16 cellular contexts compared by ENCODE assay signal in genomic region chr1:29183287-29183686, GRCh38. TPM values are rescaled to one million over a fixed set of nuclear protein-coding genes. Genes with fewer than 3 reads are reported as not detected.
DNase-seq lines count a peak whose midpoint lies in the region; ATAC-seq and TF ChIP-seq lines count a peak whose summit lies in the region.
"Had no signal": no experiment of that assay in that cellular context is flagged by ENCODE, and none has a peak within 500 bp of the region (broad histone marks: within the 10 kb centered on the region; RNA-seq: fewer than 3 reads in every experiment).

No MANE protein-coding gene starts in this region.

- no peaks in the 10 kb centered on the region for H3K9me3 ChIP-seq in DND-41 (ENCODE audit: insufficient read depth, low read length, severe bottlenecking)
- no peaks in the 10 kb centered on the region for H3K9me3 ChIP-seq in tibial artery
- H3K9me3 ChIP-seq: pancreas, spleen had no signal

- H3K27me3 Mint-ChIP-seq in T-helper 1 cell treated with Interleukin-12 subunit alpha and Interleukin-12 subunit beta and Interleukin-4 antibody, amounts not matched to agents 30 μg/mL and 1 μg/mL, for 36 hours (ENCODE audit: low read depth), result no peaks in the 10 kb centered on the region
- H3K27me3 Mint-ChIP-seq in naive thymus-derived CD8-positive, alpha-beta T cell, result no peaks in the 10 kb centered on the region

- H3K4me3 ChIP-seq in DND-41 (ENCODE audit: low read depth in 1 of 2, low read length in 2 of 2), result no peak overlapping the region
- no peak overlapping the region for H3K4me3 ChIP-seq in tibial artery

- H3K4me1 ChIP-seq in DND-41 (ENCODE audit: insufficient read depth, low read length), result peaks cover 35% of the 10 kb centered on the region
- peaks cover 0 to 32% (median 25%) of the 10 kb centered on the region in 4 donors for H3K4me1 ChIP-seq in tibial artery

- peaks cover 18% of the 10 kb centered on the region for H3K36me3 ChIP-seq in DND-41 (ENCODE audit: insufficient read depth, low read length)
- peaks cover 0 to 7% (median 0%) of the 10 kb centered on the region in 3 donors for H3K36me3 ChIP-seq in tibial artery
- H3K36me3 ChIP-seq: pancreas had no signal

- ATAC-seq in DND-41 (ENCODE audit: insufficient read depth, low read depth), result no peak
- ATAC-seq in naive thymus-derived CD8-positive, alpha-beta T cell, result no peak
- ATAC-seq: activated CD4-positive, CD25-positive, alpha-beta regulatory T cell treated with anti-CD3 and anti-CD28 coated beads, Interleukin-2, amount 50 U/mL, for 24 hours; HCT116; pancreas had no signal

- no peaks in the 10 kb centered on the region for H3K9me3 Mint-ChIP-seq in T-helper 1 cell treated with Interleukin-12 subunit alpha and Interleukin-12 subunit beta and Interleukin-4 antibody, amounts not matched to agents 30 μg/mL and 1 μg/mL, for 36 hours
- H3K9me3 Mint-ChIP-seq in naive thymus-derived CD8-positive, alpha-beta T cell, result no peaks in the 10 kb centered on the region

- peak overlapping the region; percentile 49 for H3K27ac Mint-ChIP-seq in T-helper 1 cell treated with Interleukin-12 subunit alpha and Interleukin-12 subunit beta and Interleukin-4 antibody, amounts not matched to agents 30 μg/mL and 1 μg/mL, for 36 hours
- H3K27ac Mint-ChIP-seq in naive thymus-derived CD8-positive, alpha-beta T cell, result peak overlapping the region in 6 of 10 donors; percentile 29 to 97 (median 86)

- H3K36me3 Mint-ChIP-seq in T-helper 1 cell treated with Interleukin-12 subunit alpha and Interleukin-12 subunit beta and Interleukin-4 antibody, amounts not matched to agents 30 μg/mL and 1 μg/mL, for 36 hours (ENCODE audit: low read depth), result peaks cover 15% of the 10 kb centered on the region
- peaks cover 0 to 17% (median 7%) of the 10 kb centered on the region in 3 donors for H3K36me3 Mint-ChIP-seq in naive thymus-derived CD8-positive, alpha-beta T cell

- peak overlapping the region; percentile 59; the same call in 1 of the 2 replicates for H2AFZ ChIP-seq in DND-41 (ENCODE audit: low read depth, low read length)

- peaks cover 31% of the 10 kb centered on the region for H3K4me1 Mint-ChIP-seq in T-helper 1 cell treated with Interleukin-12 subunit alpha and Interleukin-12 subunit beta and Interleukin-4 antibody, amounts not matched to agents 30 μg/mL and 1 μg/mL, for 36 hours (ENCODE audit: low read depth)
- H3K4me1 Mint-ChIP-seq in naive thymus-derived CD8-positive, alpha-beta T cell, result peaks cover 20 to 36% (median 29%) of the 10 kb centered on the region in 4 donors

- DNase-seq in T-helper 1 cell, result no peak
- DNase-seq in DND-41, result no peak
- no peak for DNase-seq in naive thymus-derived CD8-positive, alpha-beta T cell
- DNase-seq in tibial artery, result no peak
- no peak for DNase-seq in foreskin melanocyte
- DNase-seq in activated CD4-positive, alpha-beta T cell treated with anti-CD3 and anti-CD28 coated beads, Interleukin-2, amount 50 U/mL, for 1 hour, result no peak
- DNase-seq: ACHN; activated effector memory CD4-positive, alpha-beta T cell treated with anti-CD3 and anti-CD28 coated beads, Interleukin-2, amount 50 U/mL, for 16 hours; DMS 273 treated with DMSO at 0.1 percent for 48 hours; pancreas; spleen; substantia nigra had no signal

- H3K27ac ChIP-seq in DND-41 (ENCODE audit: low read length) (no peak overlapping the region), VCaP (peak overlapping the region; percentile 99), tibial artery (peak overlapping the region in 1 of 2 donors; percentile 99)

- POLR2A ChIA-PET in naive thymus-derived CD8-positive, alpha-beta T cell (lab: Charles Lee), result interaction anchor here (0.7 to 1.2 kb wide), 2 partner anchors 81 to 1535 kb away, joined by 3 to 5 read pairs; no protein-coding TSS in a partner anchor

- peaks cover 37% of the 10 kb centered on the region for H3K79me2 ChIP-seq in DND-41 (ENCODE audit: insufficient read depth, low read length)

- intact Hi-C loops in tibial artery (cut with DNase I; ENCODE audit: low total_unique reads), result loop anchor here (5.0 kb wide), 1 partner anchor 61 kb away; the partner anchor contains the start of gene TMEM200B

- H3K4me3 Mint-ChIP-seq in T-helper 1 cell treated with Interleukin-12 subunit alpha and Interleukin-12 subunit beta and Interleukin-4 antibody, amounts not matched to agents 30 μg/mL and 1 μg/mL, for 36 hours, result peak overlapping the region; percentile 53
- H3K4me3 Mint-ChIP-seq in naive thymus-derived CD8-positive, alpha-beta T cell, result peak overlapping the region in 9 of 10 donors; percentile 3 to 96 (median 89)

- H3K27me3 ChIP-seq in DND-41 (ENCODE audit: insufficient read depth, low read length, poor library complexity) (no peaks in the 10 kb centered on the region), tibial artery (no peaks in the 10 kb centered on the region)
- H3K27me3 ChIP-seq: pancreas, spleen had no signal

- H3K9ac ChIP-seq in DND-41 (ENCODE audit: low read depth, low read length), result no peak overlapping the region

- TF ChIP-seq CTCF in DND-41 (IDR thresholded peaks at IDR 0.05; ENCODE audit: borderline replicate concordance, extremely low read depth, low read length, poor library complexity, severe bottlenecking) (no peak), VCaP (conservative IDR thresholded peaks at IDR 0.05) (no peak), tibial artery (IDR thresholded peaks at IDR 0.05) (no peak)

- H4K20me1 ChIP-seq in DND-41 (ENCODE audit: insufficient read depth, low read length), result peaks cover 28% of the 10 kb centered on the region

- no peak overlapping the region for H3K4me2 ChIP-seq in DND-41 (ENCODE audit: insufficient read depth, low read length)

RNA-seq across cellular contexts. Expression of gene SRSF4, which starts 1.6 kb away (rescaled TPM):
- 10 to 100 TPM; 83.3 to 85.8 TPM for total RNA-seq in naive thymus-derived CD8-positive, alpha-beta T cell
- 100 to 1,000 TPM in 1 of 3 donors, 10 to 100 TPM in 2; 73.2 to 104 (median 81.5) TPM for polyA plus RNA-seq in naive thymus-derived CD8-positive, alpha-beta T cell

RNA-seq across cellular contexts. Expression of gene MECR, which starts 47.4 kb away (rescaled TPM):
- total RNA-seq in naive thymus-derived CD8-positive, alpha-beta T cell, result 10 to 100 TPM; 23.3 to 25.8 TPM
- polyA plus RNA-seq in naive thymus-derived CD8-positive, alpha-beta T cell, result 10 to 100 TPM; 17.9 to 24.1 (median 20.4) TPM

RNA-seq across cellular contexts. Expression of gene PTPRU, which starts 53.0 kb away (rescaled TPM):
- total RNA-seq in naive thymus-derived CD8-positive, alpha-beta T cell, result not detected
- under 1 TPM in 1 of 3 donors, not detected in 2; 0.54 TPM for polyA plus RNA-seq in naive thymus-derived CD8-positive, alpha-beta T cell

RNA-seq across cellular contexts. Expression of gene TMEM200B, which starts 59.6 kb away (rescaled TPM):
- not detected for total RNA-seq in naive thymus-derived CD8-positive, alpha-beta T cell
- polyA plus RNA-seq in naive thymus-derived CD8-positive, alpha-beta T cell, result under 1 TPM in 1 of 3 donors, not detected in 2; 0.08 TPM
